ENCODE assay signal across 16 cellular contexts in genomic region chr7:8232999-8233847, GRCh38. TPM values are rescaled to one million over a fixed set of nuclear protein-coding genes. Genes with fewer than 3 reads are reported as not detected.
A peak's percentile ranks its signal among the peaks of the same experiment; 100 is the strongest.
DNase-seq lines count a peak whose midpoint lies in the region; ATAC-seq and TF ChIP-seq lines count a peak whose summit lies in the region.
"Had no signal": no experiment of that assay in that cellular context is flagged by ENCODE, and none has a peak within 500 bp of the region (broad histone marks: within the 10 kb centered on the region; RNA-seq: fewer than 3 reads in every experiment).

No MANE protein-coding gene starts in this region.

- TF ChIP-seq CTCF in fibroblast of the aortic adventitia (IDR thresholded peaks at IDR 0.05; ENCODE audit: insufficient read depth, low read length) = no peak

- peaks cover 11 to 42% of the 10 kb centered on the region in 2 donors for H3K27me3 Mint-ChIP-seq in CD8-positive, alpha-beta memory T cell

- peak overlapping the region in 1 of 8 donors; percentile 28 for H3K27ac Mint-ChIP-seq in CD8-positive, alpha-beta memory T cell
- H3K27ac Mint-ChIP-seq: stimulated activated naive B cell treated with anti-CD40 and anti-IgM and Interleukin-4, amounts not matched to agents 10 μg/mL and 1 μg/mL and 100 μg/mL, for 72 hours had no signal

- no peak overlapping the region for H3K4me2 ChIP-seq in Karpas-422 (ENCODE audit: low read depth, low read length, poor library complexity, severe bottlenecking)
- H3K4me2 ChIP-seq: BLaER1 had no signal

- ATAC-seq in GM19455 (IDR thresholded peaks at IDR 0.05; ENCODE audit: unreplicated experiment) (peak; percentile 83), HG03097 (IDR thresholded peaks at IDR 0.05; ENCODE audit: low FRiP score, unreplicated experiment) (no peak)
- ATAC-seq: lower lobe of right lung; stimulated activated naive B cell treated with anti-CD40 and anti-IgM and Interleukin-4, amounts not matched to agents 10 μg/mL and 1 μg/mL and 100 μg/mL, for 72 hours had no signal

- H3K9ac ChIP-seq in Karpas-422 (ENCODE audit: low read length) = no peak overlapping the region
- H3K9ac ChIP-seq: BLaER1 had no signal

- H3K27ac ChIP-seq in CD8-positive, alpha-beta memory T cell (ENCODE audit: low read depth, low read length) = peak overlapping the region; percentile 24
- H3K27ac ChIP-seq in Karpas-422 (ENCODE audit: low read length) (no peak overlapping the region), caudate nucleus (ENCODE audit: low read depth, low read length) (no peak overlapping the region)
- H3K27ac ChIP-seq: ascending aorta, BLaER1, lower lobe of right lung, pancreas had no signal

- POLR2A ChIA-PET in CD8-positive, alpha-beta memory T cell (lab: Charles Lee) = no interaction called here

- no peaks in the 10 kb centered on the region for H3K79me2 ChIP-seq in Karpas-422 (ENCODE audit: low read length)

- no peaks in the 10 kb centered on the region for H3K4me1 Mint-ChIP-seq in CD8-positive, alpha-beta memory T cell
- H3K4me1 Mint-ChIP-seq: stimulated activated naive B cell treated with anti-CD40 and anti-IgM and Interleukin-4, amounts not matched to agents 10 μg/mL and 1 μg/mL and 100 μg/mL, for 72 hours had no signal

- H3K4me1 ChIP-seq in CD8-positive, alpha-beta memory T cell (ENCODE audit: insufficient read depth, low read length) = no peaks in the 10 kb centered on the region
- H3K4me1 ChIP-seq in Karpas-422 (ENCODE audit: low read length) = no peaks in the 10 kb centered on the region
- H3K4me1 ChIP-seq: ascending aorta, BLaER1, lower lobe of right lung had no signal

- no peak overlapping the region for H3K4me3 ChIP-seq in CD8-positive, alpha-beta memory T cell (ENCODE audit: low read length)
- H3K4me3 ChIP-seq in Karpas-422 (ENCODE audit: low read length) (no peak overlapping the region), fibroblast of the aortic adventitia (ENCODE audit: low read depth, low read length) (no peak overlapping the region)
- H3K4me3 ChIP-seq: ascending aorta, BLaER1, lower lobe of right lung, pancreas had no signal

- CTCF ChIA-PET in CD8-positive, alpha-beta memory T cell (lab: Charles Lee) = no interaction called here

- H3K9me3 ChIP-seq in CD8-positive, alpha-beta memory T cell (ENCODE audit: low read length) = no peaks in the 10 kb centered on the region
- H3K9me3 ChIP-seq in Karpas-422 (ENCODE audit: low read length) = no peaks in the 10 kb centered on the region
- H3K9me3 ChIP-seq: ascending aorta, BLaER1, lower lobe of right lung, pancreas had no signal

- no peaks in the 10 kb centered on the region for H3K36me3 ChIP-seq in CD8-positive, alpha-beta memory T cell (ENCODE audit: insufficient read depth, low read length)
- H3K36me3 ChIP-seq in Karpas-422 (ENCODE audit: insufficient read depth, low read length) = no peaks in the 10 kb centered on the region
- H3K36me3 ChIP-seq: ascending aorta, BLaER1 had no signal

- peaks cover 4% of the 10 kb centered on the region for H3K27me3 ChIP-seq in CD8-positive, alpha-beta memory T cell (ENCODE audit: insufficient read depth, low read length, poor library complexity, severe bottlenecking)
- no peaks in the 10 kb centered on the region for H3K27me3 ChIP-seq in Karpas-422 (ENCODE audit: low read length)
- H3K27me3 ChIP-seq: ascending aorta, BLaER1, pancreas had no signal

- no peaks in the 10 kb centered on the region for H3K9me3 Mint-ChIP-seq in CD8-positive, alpha-beta memory T cell
- H3K9me3 Mint-ChIP-seq: stimulated activated naive B cell treated with anti-CD40 and anti-IgM and Interleukin-4, amounts not matched to agents 10 μg/mL and 1 μg/mL and 100 μg/mL, for 72 hours had no signal

- H2AFZ ChIP-seq in Karpas-422 (ENCODE audit: low read length) = no peak overlapping the region

- no peak overlapping the region for H3K4me3 Mint-ChIP-seq in CD8-positive, alpha-beta memory T cell
- H3K4me3 Mint-ChIP-seq: stimulated activated naive B cell treated with anti-CD40 and anti-IgM and Interleukin-4, amounts not matched to agents 10 μg/mL and 1 μg/mL and 100 μg/mL, for 72 hours had no signal

- no peak for DNase-seq in CD8-positive, alpha-beta memory T cell
- DNase-seq in Karpas-422 (peak; percentile 31), fibroblast of the aortic adventitia (ENCODE audit: low read depth) (peak; percentile 15), cerebellar cortex (ENCODE audit: low spot score) (no peak), caudate nucleus (lab: John Stamatoyannopoulos, UW) (no peak), COR-L47 (lab: John Stamatoyannopoulos, UW) (no peak)
- DNase-seq: GDM1; KG1; lower lobe of right lung; NCI-H2029 treated with DMSO at 0.1 percent for 48 hours; pancreas; stimulated activated naive B cell treated with anti-CD40 and anti-IgM and Interleukin-4, amounts not matched to agents 10 μg/mL and 1 μg/mL and 100 μg/mL, for 72 hours had no signal

- H3K9me2 ChIP-seq in Karpas-422 (replicated peaks; ENCODE audit: insufficient read depth, low read length) = no peaks in the 10 kb centered on the region

- no peaks in the 10 kb centered on the region for H3K36me3 Mint-ChIP-seq in CD8-positive, alpha-beta memory T cell
- H3K36me3 Mint-ChIP-seq: stimulated activated naive B cell treated with anti-CD40 and anti-IgM and Interleukin-4, amounts not matched to agents 10 μg/mL and 1 μg/mL and 100 μg/mL, for 72 hours had no signal

- H4K20me1 ChIP-seq in Karpas-422 (ENCODE audit: insufficient read depth, low read depth, low read length) = no peaks in the 10 kb centered on the region
- H4K20me1 ChIP-seq: BLaER1 had no signal

RNA-seq across cellular contexts. Expression of gene ICA1, which starts 28.7 kb away (rescaled TPM):
- under 1 TPM; 0.33 to 0.46 TPM for total RNA-seq in CD8-positive, alpha-beta memory T cell
- polyA plus RNA-seq in CD8-positive, alpha-beta memory T cell = 3.3 TPM
- 0.19 TPM in 1 of 2 replicates, not detected in the other for total RNA-seq in Karpas-422 (2014; rRNA removed; shearing (Covaris generic); ENCODE audit: low replicate concordance)
- 0.45 and 1.1 TPM in 2 replicates for total RNA-seq in fibroblast of the aortic adventitia (ENCODE audit: low replicate concordance)

Comparison
In these comparisons a context has a peak if more than half of its experiments do, and no peak if none do; other contexts are left out.
1. DNase-seq: peak in Karpas-422 (single experiment) and fibroblast of the aortic adventitia (single experiment); none in CD8-positive, alpha-beta memory T cell (0 of 5), cerebellar cortex (single experiment), caudate nucleus (0 of 61) and COR-L47 (single experiment).